Comparison of ENCODE assay signal across 21 cellular contexts in the genomic region with DNA sequence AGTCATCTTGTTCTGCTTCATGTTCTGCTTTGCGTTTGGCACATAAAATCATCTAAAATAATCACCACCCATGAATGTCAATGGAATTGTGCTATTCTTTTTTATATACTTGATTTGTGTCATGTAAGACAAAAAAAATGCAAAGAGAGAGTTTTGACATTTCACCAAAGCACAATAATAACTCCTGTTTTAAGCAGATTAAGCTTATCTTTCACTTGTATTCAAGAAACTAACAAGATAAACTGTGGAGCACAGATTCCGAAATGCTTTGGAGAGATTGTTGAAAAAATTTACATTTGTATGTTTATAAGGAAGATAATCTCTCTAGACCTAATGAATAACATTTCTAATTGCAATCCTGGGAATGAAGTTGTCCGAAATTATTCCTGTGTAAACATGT.
A peak's percentile ranks its signal among the peaks of the same experiment; 100 is the strongest.
DNase-seq lines count a peak whose midpoint lies in the region; ATAC-seq, FAIRE-seq and TF ChIP-seq lines count a peak whose summit lies in the region.
"Had no signal": no experiment of that assay in that cellular context is flagged by ENCODE, and none has a peak within 500 bp of the region (broad histone marks: within the 10 kb centered on the region; RNA-seq: fewer than 3 reads in every experiment).

No MANE protein-coding gene starts in this region.

- no CpG with 5 or more reads among the region's 3 CpGs for WGBS in mesendoderm (ENCODE audit: extremely low coverage, insufficient coverage, low lambda C conversion rate)

- H4K8ac ChIP-seq in mesendoderm (ENCODE audit: low read depth, low read length), result no peak overlapping the region

- CTCF ChIA-PET in endothelial cell of umbilical vein (lab: Charles Lee), result interaction anchor here (2.4 kb wide), 1 partner anchor 287 kb away, joined by 8 read pairs; no protein-coding TSS in a partner anchor

- no peak overlapping the region for H3K4ac ChIP-seq in mesendoderm (ENCODE audit: low read depth, low read length)

- H3K4me3 Mint-ChIP-seq in HFFc6, result peak overlapping the region; percentile 46; the same call in 1 of the 2 replicates
- no peak overlapping the region for H3K4me3 Mint-ChIP-seq in natural killer cell treated with Interleukin-12 subunit alpha and Interleukin-12 subunit beta and Interleukin-15 and Interleukin-18, amount 100 ng/mL, for 72 hours
- H3K4me3 Mint-ChIP-seq: CD14-positive monocyte; CD4-positive, alpha-beta memory T cell; CD4-positive, CD25-positive, alpha-beta regulatory T cell; CD8-positive, alpha-beta memory T cell had no signal

- peaks cover 29% of the 10 kb centered on the region for H3K4me1 Mint-ChIP-seq in HFFc6 (ENCODE audit: low read depth)
- no peaks in the 10 kb centered on the region for H3K4me1 Mint-ChIP-seq in natural killer cell treated with Interleukin-12 subunit alpha and Interleukin-12 subunit beta and Interleukin-15 and Interleukin-18, amount 100 ng/mL, for 72 hours (ENCODE audit: low read depth in 2 of 2)
- H3K4me1 Mint-ChIP-seq: CD14-positive monocyte; CD4-positive, alpha-beta memory T cell; CD4-positive, CD25-positive, alpha-beta regulatory T cell; CD8-positive, alpha-beta memory T cell had no signal

- H3K27ac Mint-ChIP-seq in HFFc6, result no peak overlapping the region
- H3K27ac Mint-ChIP-seq in natural killer cell treated with Interleukin-12 subunit alpha and Interleukin-12 subunit beta and Interleukin-15 and Interleukin-18, amount 100 ng/mL, for 72 hours, result no peak overlapping the region
- H3K27ac Mint-ChIP-seq: CD14-positive monocyte; CD4-positive, alpha-beta memory T cell; CD4-positive, CD25-positive, alpha-beta regulatory T cell; CD8-positive, alpha-beta memory T cell had no signal

- H3K27me3 ChIP-seq in endothelial cell of umbilical vein (ENCODE audit: control insufficient read depth in 2 of 2, insufficient read depth in 2 of 2, low read length in 2 of 2) (no peaks in the 10 kb centered on the region), mesendoderm (ENCODE audit: insufficient read depth, low read length, poor library complexity) (no peaks in the 10 kb centered on the region)
- H3K27me3 ChIP-seq: BE2C, BLaER1 had no signal

- H2AK5ac ChIP-seq in mesendoderm (ENCODE audit: low read length), result no peak overlapping the region

- no peaks in the 10 kb centered on the region for H3K4me1 ChIP-seq in endothelial cell of umbilical vein (ENCODE audit: control insufficient read depth, extremely low read depth, insufficient read depth, low read length)
- no peaks in the 10 kb centered on the region for H3K4me1 ChIP-seq in mesendoderm (ENCODE audit: control insufficient read depth, low read depth, low read length)
- H3K4me1 ChIP-seq: BE2C, BLaER1 had no signal

- no peak for TF ChIP-seq POLR2A in endothelial cell of umbilical vein (IDR thresholded peaks at IDR 0.05; ENCODE audit: low read depth, low read length)

- H3K27me3 Mint-ChIP-seq in HFFc6 (ENCODE audit: insufficient read depth), result no peaks in the 10 kb centered on the region; the same call in 1 of the 2 replicates
- H3K27me3 Mint-ChIP-seq in natural killer cell treated with Interleukin-12 subunit alpha and Interleukin-12 subunit beta and Interleukin-15 and Interleukin-18, amount 100 ng/mL, for 72 hours, result no peaks in the 10 kb centered on the region
- H3K27me3 Mint-ChIP-seq: CD4-positive, alpha-beta memory T cell; CD4-positive, CD25-positive, alpha-beta regulatory T cell had no signal

- no peak overlapping the region for H3K4me2 ChIP-seq in endothelial cell of umbilical vein (ENCODE audit: insufficient read depth, low read length)
- no peak overlapping the region for H3K4me2 ChIP-seq in mesendoderm (ENCODE audit: low read length)
- H3K4me2 ChIP-seq: BLaER1 had no signal

- H3K36me3 ChIP-seq in endothelial cell of umbilical vein (ENCODE audit: control insufficient read depth in 2 of 2, extremely low read depth in 1 of 2, insufficient read depth in 2 of 2, low read length in 2 of 2) (no peaks in the 10 kb centered on the region), mesendoderm (ENCODE audit: control insufficient read depth, insufficient read depth, low read length) (no peaks in the 10 kb centered on the region)
- H3K36me3 ChIP-seq: BE2C, BLaER1 had no signal

- no peak overlapping the region for H4K5ac ChIP-seq in mesendoderm (ENCODE audit: low read length)

- no peaks in the 10 kb centered on the region for H3K36me3 Mint-ChIP-seq in HFFc6 (ENCODE audit: low read depth)
- no peaks in the 10 kb centered on the region for H3K36me3 Mint-ChIP-seq in natural killer cell treated with Interleukin-12 subunit alpha and Interleukin-12 subunit beta and Interleukin-15 and Interleukin-18, amount 100 ng/mL, for 72 hours
- H3K36me3 Mint-ChIP-seq: CD14-positive monocyte; CD4-positive, alpha-beta memory T cell; CD4-positive, CD25-positive, alpha-beta regulatory T cell; CD8-positive, alpha-beta memory T cell had no signal

- H2AFZ ChIP-seq in endothelial cell of umbilical vein (ENCODE audit: low read depth, low read length), result no peak overlapping the region

- no peaks in the 10 kb centered on the region for H3K9me3 ChIP-seq in endothelial cell of umbilical vein (replicated peaks; ENCODE audit: control insufficient read depth, insufficient read depth, low read length)
- H3K9me3 ChIP-seq: BE2C, BLaER1 had no signal

- DNase-seq in HFFc6 (no peak), endothelial cell of umbilical vein (ENCODE audit: low read depth, low spot score) (peak; percentile 17), mesendoderm (peak; percentile 7), G401 (ENCODE audit: low spot score) (no peak), T-helper 2 cell (no peak)
- DNase-seq in natural killer cell treated with Interleukin-12 subunit alpha and Interleukin-12 subunit beta and Interleukin-15 and Interleukin-18, amount 100 ng/mL, for 72 hours (ENCODE audit: low spot score), result no peak
- DNase-seq: 8988T; ACHN; BE2C; CD4-positive, alpha-beta memory T cell; CD4-positive, CD25-positive, alpha-beta regulatory T cell; CD8-positive, alpha-beta memory T cell; COR-L47; DMS79 treated with DMSO at 0.1 percent for 48 hours; GDM1 had no signal

- TF ChIP-seq CTCF in HFFc6 (IDR thresholded peaks at IDR 0.05) (no peak), endothelial cell of umbilical vein (IDR thresholded peaks at IDR 0.05; ENCODE audit: extremely low read depth in 1 of 2, insufficient read depth in 1 of 2, low read depth in 1 of 2, low read length in 2 of 2) (no peak)

- BruUV-seq in endothelial cell of umbilical vein (replicated peaks; lab: Mats Ljungman, UMichigan), result no TSS peak

- intact Hi-C loops in endothelial cell of umbilical vein (cut with micrococcal nuclease), result no loop called here

- H2BK5ac ChIP-seq in mesendoderm (ENCODE audit: low read length), result no peak overlapping the region

- no peak overlapping the region for H3K56ac ChIP-seq in mesendoderm (ENCODE audit: low read length)

- ATAC-seq in natural killer cell treated with Interleukin-12 subunit alpha and Interleukin-12 subunit beta and Interleukin-15 and Interleukin-18, amount 100 ng/mL, for 72 hours, result no peak
- ATAC-seq: GM12878 had no signal

- POLR2A ChIA-PET in endothelial cell of umbilical vein (lab: Charles Lee), result no interaction called here

- in situ Hi-C loops in G401 (cut with HindIII; ENCODE audit: low sequenced_read_pairs), result no loop called here

- H3K18ac ChIP-seq in mesendoderm (ENCODE audit: low read length), result no peak overlapping the region

- no peaks in the 10 kb centered on the region for H4K20me1 ChIP-seq in endothelial cell of umbilical vein (replicated peaks; ENCODE audit: control insufficient read depth, extremely low read depth, insufficient read depth, low read length)
- H4K20me1 ChIP-seq: BLaER1 had no signal

- no peak overlapping the region for H3K23ac ChIP-seq in mesendoderm (ENCODE audit: low read length)

- H2BK15ac ChIP-seq in mesendoderm (replicated peaks; ENCODE audit: low read depth), result no peak overlapping the region

- H3K79me1 ChIP-seq in mesendoderm (ENCODE audit: low read length), result no peaks in the 10 kb centered on the region

- H3K9ac ChIP-seq in endothelial cell of umbilical vein (replicated peaks; ENCODE audit: extremely low read depth, insufficient read depth, low read length), result no peak overlapping the region
- H3K9ac ChIP-seq in mesendoderm (ENCODE audit: low read length), result no peak overlapping the region
- H3K9ac ChIP-seq: BLaER1 had no signal

- H3K79me2 ChIP-seq in endothelial cell of umbilical vein (ENCODE audit: control insufficient read depth, insufficient read depth, low read length) (no peaks in the 10 kb centered on the region), mesendoderm (ENCODE audit: control insufficient read depth, insufficient read depth, low read length) (no peaks in the 10 kb centered on the region)

- no peak overlapping the region for H2BK120ac ChIP-seq in mesendoderm (ENCODE audit: low read depth, low read length)

- H3K27ac ChIP-seq in endothelial cell of umbilical vein (ENCODE audit: insufficient read depth, low read depth, low read length) (no peak overlapping the region), mesendoderm (ENCODE audit: low read depth, low read length) (no peak overlapping the region)
- H3K27ac ChIP-seq: BLaER1 had no signal

- H3K4me3 ChIP-seq in endothelial cell of umbilical vein (replicated peaks in 1 of 3; ENCODE audit: insufficient read depth in 1 of 3, low read depth in 1 of 3, low read length in 3 of 3) (no peak overlapping the region), mesendoderm (ENCODE audit: low read length) (no peak overlapping the region)
- H3K4me3 ChIP-seq: BLaER1, GM12878 had no signal

- no peak for FAIRE-seq in endothelial cell of umbilical vein (lab: Jason Lieb, UNC)
- FAIRE-seq: GM12878, GM12892, GM18507, GM19239 had no signal

- no peaks in the 10 kb centered on the region for H3K9me1 ChIP-seq in endothelial cell of umbilical vein (replicated peaks; ENCODE audit: control insufficient read depth, extremely low read depth, insufficient read depth, low read length)

- H3K9me3 Mint-ChIP-seq in HFFc6, result no peaks in the 10 kb centered on the region
- peaks cover 3% of the 10 kb centered on the region for H3K9me3 Mint-ChIP-seq in natural killer cell treated with Interleukin-12 subunit alpha and Interleukin-12 subunit beta and Interleukin-15 and Interleukin-18, amount 100 ng/mL, for 72 hours

- dilution Hi-C loops in endothelial cell of umbilical vein (cut with MboI; ENCODE audit: extremely low pct_ligation_motif_present, low sequenced_read_pairs), result no loop called here

TF ChIP-seq in endothelial cell of umbilical vein, 7 proteins besides CTCF, POLR2A, EP300 and RAD21 (continues in another document):
- TF ChIP-seq MYC (IDR thresholded peaks at IDR 0.05; ENCODE audit: low read depth, low read length), result no peak
- TF ChIP-seq MAX (IDR thresholded peaks at IDR 0.05; ENCODE audit: insufficient read depth, insufficient read length), result no peak
- no peak for TF ChIP-seq EZH2 (IDR thresholded peaks at IDR 0.05; ENCODE audit: borderline replicate concordance, low read depth, low read length, severe bottlenecking)
- TF ChIP-seq JUN (IDR thresholded peaks at IDR 0.05; ENCODE audit: borderline replicate concordance, insufficient read depth, insufficient read length, low read depth), result no peak
- TF ChIP-seq GATA2 (IDR thresholded peaks at IDR 0.05; ENCODE audit: insufficient read depth, insufficient read length, low read depth, low read length), result no peak
- TF ChIP-seq FOS (IDR thresholded peaks at IDR 0.05; ENCODE audit: borderline replicate concordance, insufficient read depth, low read length), result no peak

Comparison
In these comparisons a context has a peak if more than half of its experiments do, and no peak if none do; other contexts are left out.
1. DNase-seq: peak in endothelial cell of umbilical vein (single experiment) and mesendoderm (single experiment); none in HFFc6 (single experiment), natural killer cell treated with Interleukin-12 subunit alpha and Interleukin-12 subunit beta and Interleukin-15 and Interleukin-18, amount 100 ng/mL, for 72 hours (single experiment), G401 (single experiment) and T-helper 2 cell (0 of 5).